ENCODE assay signal across 12 cellular contexts in genomic region chr3:180870008-180870733, GRCh38. TPM values are rescaled to one million over a fixed set of nuclear protein-coding genes. Genes with fewer than 3 reads are reported as not detected.
DNase-seq lines count a peak whose midpoint lies in the region; ATAC-seq and TF ChIP-seq lines count a peak whose summit lies in the region.
"Had no signal": no experiment of that assay in that cellular context is flagged by ENCODE, and none has a peak within 500 bp of the region (broad histone marks: within the 10 kb centered on the region; RNA-seq: fewer than 3 reads in every experiment).

No MANE protein-coding gene starts in this region.

- no peak for DNase-seq in activated T-cell treated with anti-CD3 and anti-CD28 coated beads, Interleukin-2, amount 50 U/mL, for 72 hours
- no peak for DNase-seq in activated T-cell treated with anti-CD3 and anti-CD28 coated beads, Interleukin-2, amount 50 U/mL, for 1 hour
- DNase-seq in fibroblast of the aortic adventitia (ENCODE audit: low read depth) (peak; percentile 87), germinal center (ENCODE audit: low spot score) (no peak), NCI-H1092 (lab: John Stamatoyannopoulos, UW) (no peak)
- DNase-seq in naive thymus-derived CD8-positive, alpha-beta T cell: no peak
- no peak for DNase-seq in activated T-helper 1 cell treated with anti-CD3 and anti-CD28 coated beads, Interleukin-12 subunit alpha, Interleukin-12 subunit beta, Interleukin-2, Interleukin-4 antibody, amounts not matched to agents 30 ng/mL and 10 ng/mL and 1 ng/mL, durations not matched to agents 14 hours and 24 hours and 36 hours (ENCODE audit: low spot score)
- DNase-seq: activated naive CD8-positive, alpha-beta T cell treated with anti-CD3 and anti-CD28 coated beads, Interleukin-2, amount 10 ng/mL, durations not matched to agents 7 days and 5 days; BE2C; NCI-H2081 treated with DMSO at 0.1 percent for 48 hours had no signal

- intact Hi-C loops in activated T-helper 1 cell treated with anti-CD3 and anti-CD28 coated beads, Interleukin-12 subunit alpha, Interleukin-12 subunit beta, Interleukin-2, Interleukin-4 antibody, amounts not matched to agents 30 ng/mL and 10 ng/mL and 1 ng/mL, durations not matched to agents 14 hours and 24 hours and 36 hours (cut with micrococcal nuclease): no loop called here

- peak overlapping the region; percentile 40 for H3K27ac Mint-ChIP-seq in activated T-cell treated with anti-CD3 and anti-CD28 coated beads, Interleukin-2, amount 50 U/mL, for 72 hours
- H3K27ac Mint-ChIP-seq in naive thymus-derived CD8-positive, alpha-beta T cell: no peak overlapping the region
- H3K27ac Mint-ChIP-seq in activated T-helper 1 cell treated with anti-CD3 and anti-CD28 coated beads, Interleukin-12 subunit alpha, Interleukin-12 subunit beta, Interleukin-2, Interleukin-4 antibody, amounts not matched to agents 30 ng/mL and 10 ng/mL and 1 ng/mL, durations not matched to agents 14 hours and 24 hours and 36 hours: no peak overlapping the region
- H3K27ac Mint-ChIP-seq: activated naive CD8-positive, alpha-beta T cell treated with anti-CD3 and anti-CD28 coated beads, Interleukin-2, amount 10 ng/mL, durations not matched to agents 7 days and 5 days; T-helper 2 cell treated with Interferon-gamma antibody and Interleukin-4, amounts not matched to agents 5 μg/mL and 100 μg/mL, for 36 hours had no signal

- H3K36me3 ChIP-seq in urinary bladder (ENCODE audit: insufficient read depth): no peaks in the 10 kb centered on the region
- H3K36me3 ChIP-seq: BE2C had no signal

- TF ChIP-seq CTCF in fibroblast of the aortic adventitia (IDR thresholded peaks at IDR 0.05; ENCODE audit: insufficient read depth, low read length): peak; percentile 24

- H3K4me3 ChIP-seq in fibroblast of the aortic adventitia (ENCODE audit: low read depth, low read length) (peak overlapping the region; percentile 69), urinary bladder (ENCODE audit: low read depth, low read length) (peak overlapping the region; percentile 43)

- 8% methylated on average over 28 of the region's 28 CpGs for WGBS in urinary bladder

- H3K27ac ChIP-seq in urinary bladder (ENCODE audit: low read depth): no peak overlapping the region

- H3K4me3 Mint-ChIP-seq in activated T-cell treated with anti-CD3 and anti-CD28 coated beads, Interleukin-2, amount 50 U/mL, for 72 hours: peak overlapping the region; percentile 33 to 39
- peak overlapping the region in 6 of 10 donors; percentile 12 to 60 (median 42) for H3K4me3 Mint-ChIP-seq in naive thymus-derived CD8-positive, alpha-beta T cell
- no peak overlapping the region for H3K4me3 Mint-ChIP-seq in activated T-helper 1 cell treated with anti-CD3 and anti-CD28 coated beads, Interleukin-12 subunit alpha, Interleukin-12 subunit beta, Interleukin-2, Interleukin-4 antibody, amounts not matched to agents 30 ng/mL and 10 ng/mL and 1 ng/mL, durations not matched to agents 14 hours and 24 hours and 36 hours
- H3K4me3 Mint-ChIP-seq: activated naive CD8-positive, alpha-beta T cell treated with anti-CD3 and anti-CD28 coated beads, Interleukin-2, amount 10 ng/mL, durations not matched to agents 7 days and 5 days; T-helper 2 cell treated with Interferon-gamma antibody and Interleukin-4, amounts not matched to agents 5 μg/mL and 100 μg/mL, for 36 hours had no signal

- peaks cover 6% of the 10 kb centered on the region for H3K4me1 Mint-ChIP-seq in activated T-cell treated with anti-CD3 and anti-CD28 coated beads, Interleukin-2, amount 50 U/mL, for 72 hours (ENCODE audit: low read depth)
- H3K4me1 Mint-ChIP-seq in naive thymus-derived CD8-positive, alpha-beta T cell: peaks cover 2 to 10% (median 7%) of the 10 kb centered on the region in 4 donors
- H3K4me1 Mint-ChIP-seq in activated T-helper 1 cell treated with anti-CD3 and anti-CD28 coated beads, Interleukin-12 subunit alpha, Interleukin-12 subunit beta, Interleukin-2, Interleukin-4 antibody, amounts not matched to agents 30 ng/mL and 10 ng/mL and 1 ng/mL, durations not matched to agents 14 hours and 24 hours and 36 hours (ENCODE audit: low read depth): no peaks in the 10 kb centered on the region

- no peaks in the 10 kb centered on the region for H3K9me3 Mint-ChIP-seq in activated T-cell treated with anti-CD3 and anti-CD28 coated beads, Interleukin-2, amount 50 U/mL, for 72 hours
- H3K9me3 Mint-ChIP-seq in naive thymus-derived CD8-positive, alpha-beta T cell: peaks cover 0 to 3% (median 0%) of the 10 kb centered on the region in 9 donors
- no peaks in the 10 kb centered on the region for H3K9me3 Mint-ChIP-seq in activated T-helper 1 cell treated with anti-CD3 and anti-CD28 coated beads, Interleukin-12 subunit alpha, Interleukin-12 subunit beta, Interleukin-2, Interleukin-4 antibody, amounts not matched to agents 30 ng/mL and 10 ng/mL and 1 ng/mL, durations not matched to agents 14 hours and 24 hours and 36 hours
- H3K9me3 Mint-ChIP-seq: activated naive CD8-positive, alpha-beta T cell treated with anti-CD3 and anti-CD28 coated beads, Interleukin-2, amount 10 ng/mL, durations not matched to agents 7 days and 5 days; T-helper 2 cell treated with Interferon-gamma antibody and Interleukin-4, amounts not matched to agents 5 μg/mL and 100 μg/mL, for 36 hours had no signal

- peaks cover 35% of the 10 kb centered on the region for H3K27me3 Mint-ChIP-seq in activated T-cell treated with anti-CD3 and anti-CD28 coated beads, Interleukin-2, amount 50 U/mL, for 72 hours (ENCODE audit: low read depth)
- H3K27me3 Mint-ChIP-seq in naive thymus-derived CD8-positive, alpha-beta T cell: peaks cover 18 to 59% (median 33%) of the 10 kb centered on the region in 5 donors
- peaks cover 27% of the 10 kb centered on the region for H3K27me3 Mint-ChIP-seq in activated T-helper 1 cell treated with anti-CD3 and anti-CD28 coated beads, Interleukin-12 subunit alpha, Interleukin-12 subunit beta, Interleukin-2, Interleukin-4 antibody, amounts not matched to agents 30 ng/mL and 10 ng/mL and 1 ng/mL, durations not matched to agents 14 hours and 24 hours and 36 hours (ENCODE audit: insufficient read depth)

- no peak for ATAC-seq in activated T-cell treated with anti-CD3 and anti-CD28 coated beads, Interleukin-2, amount 50 U/mL, for 72 hours (replicated peaks in 1 of 2)
- no peak for ATAC-seq in naive thymus-derived CD8-positive, alpha-beta T cell

- POLR2A ChIA-PET in naive thymus-derived CD8-positive, alpha-beta T cell (lab: Charles Lee): no interaction called here

- no peaks in the 10 kb centered on the region for H3K36me3 Mint-ChIP-seq in activated T-cell treated with anti-CD3 and anti-CD28 coated beads, Interleukin-2, amount 50 U/mL, for 72 hours (ENCODE audit: insufficient read depth in 2 of 2)
- no peaks in the 10 kb centered on the region for H3K36me3 Mint-ChIP-seq in naive thymus-derived CD8-positive, alpha-beta T cell
- H3K36me3 Mint-ChIP-seq in activated T-helper 1 cell treated with anti-CD3 and anti-CD28 coated beads, Interleukin-12 subunit alpha, Interleukin-12 subunit beta, Interleukin-2, Interleukin-4 antibody, amounts not matched to agents 30 ng/mL and 10 ng/mL and 1 ng/mL, durations not matched to agents 14 hours and 24 hours and 36 hours (ENCODE audit: low read depth): no peaks in the 10 kb centered on the region
- H3K36me3 Mint-ChIP-seq: activated naive CD8-positive, alpha-beta T cell treated with anti-CD3 and anti-CD28 coated beads, Interleukin-2, amount 10 ng/mL, durations not matched to agents 7 days and 5 days had no signal

- no peaks in the 10 kb centered on the region for H3K4me1 ChIP-seq in urinary bladder (ENCODE audit: insufficient read depth)
- H3K4me1 ChIP-seq: BE2C had no signal

RNA-seq across cellular contexts. Expression of gene FXR1, which starts 42.3 kb away (rescaled TPM):
- total RNA-seq in activated T-cell treated with anti-CD3 and anti-CD28 coated beads, Interleukin-2, amount 50 U/mL, for 72 hours: 100 to 1,000 TPM; 196 to 203 TPM
- total RNA-seq in fibroblast of the aortic adventitia (ENCODE audit: low replicate concordance) (104 and 443 TPM in 2 replicates), urinary bladder (211 TPM)
- 100 to 1,000 TPM; 149 to 153 TPM for total RNA-seq in naive thymus-derived CD8-positive, alpha-beta T cell
- polyA plus RNA-seq in naive thymus-derived CD8-positive, alpha-beta T cell: 10 to 100 TPM; 53.1 to 62.5 (median 58.8) TPM
- polyA plus RNA-seq in urinary bladder: 104 TPM
- 140 and 141 TPM in 2 replicates for total RNA-seq in activated T-helper 1 cell treated with anti-CD3 and anti-CD28 coated beads, Interleukin-12 subunit alpha, Interleukin-12 subunit beta, Interleukin-2, Interleukin-4 antibody, amounts not matched to agents 30 ng/mL and 10 ng/mL and 1 ng/mL, durations not matched to agents 14 hours and 24 hours and 36 hours
